26 cellular contexts compared by ENCODE assay signal in the genomic region with DNA sequence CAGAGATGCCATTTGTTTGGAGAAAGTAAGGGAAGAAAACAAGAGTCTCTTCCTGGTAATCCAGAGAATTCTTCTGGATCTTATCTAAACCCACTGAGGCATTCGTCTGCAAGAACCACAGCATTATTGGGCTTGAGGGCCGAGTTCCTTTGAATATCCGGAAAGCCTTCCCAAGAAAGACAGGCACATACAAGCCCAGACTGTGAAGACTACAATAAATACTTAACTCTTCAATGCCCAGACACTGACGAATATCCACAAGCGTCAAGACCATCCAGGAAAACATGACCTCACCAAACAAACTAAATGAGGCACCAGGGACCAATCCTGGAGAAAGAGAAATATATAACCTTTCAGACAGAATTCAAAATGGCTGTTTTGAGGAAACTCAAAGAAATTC.
"Had no signal": no experiment of that assay in that cellular context is flagged by ENCODE, and none has a peak within 500 bp of the region (broad histone marks: within the 10 kb centered on the region; RNA-seq: fewer than 3 reads in every experiment).

No MANE protein-coding gene starts in this region.

- H3K4me3 ChIP-seq: cardiac muscle cell, colonic mucosa, gastrocnemius medialis had no signal

- H3K9me3 ChIP-seq: colonic mucosa, gastrocnemius medialis had no signal

- H3K4me1 ChIP-seq: colonic mucosa, gastrocnemius medialis had no signal

- H3K27me3 ChIP-seq: brain microvascular endothelial cell, cardiac muscle cell, colonic mucosa, gastrocnemius medialis had no signal

- H3K4me3 Mint-ChIP-seq: activated CD4-positive, alpha-beta memory T cell treated with anti-CD3 and anti-CD28 coated beads for 36 hours; activated CD4-positive, alpha-beta T cell treated with anti-CD3 and anti-CD28 coated beads for 36 hours; activated CD4-positive, alpha-beta T cell treated with anti-CD3 and anti-CD28 coated beads, Interleukin-2, amount 10 ng/mL, durations not matched to agents 24 days and 14 days; activated CD8-positive, alpha-beta memory T cell treated with anti-CD3 and anti-CD28 coated beads, Interleukin-2, amount 10 ng/mL, durations not matched to agents 7 days and 5 days; activated CD8-positive, alpha-beta T cell treated with anti-CD3 and anti-CD28 coated beads, Interleukin-2, amount 10 ng/mL, durations not matched to agents 7 days and 5 days; activated naive CD4-positive, alpha-beta T cell treated with anti-CD3 and anti-CD28 coated beads, Interleukin-2, amount 10 ng/mL, durations not matched to agents 7 days and 5 days; activated naive CD8-positive, alpha-beta T cell had no signal

- DNase-seq: activated CD4-positive, alpha-beta memory T cell treated with anti-CD3 and anti-CD28 coated beads for 36 hours; activated CD4-positive, alpha-beta T cell treated with anti-CD3 and anti-CD28 coated beads for 36 hours; activated CD4-positive, alpha-beta T cell treated with anti-CD3 and anti-CD28 coated beads, Interleukin-2, amount 10 ng/mL, durations not matched to agents 24 days and 14 days; activated CD4-positive, CD25-positive, alpha-beta regulatory T cell; activated CD4-positive, CD25-positive, alpha-beta regulatory T cell treated with anti-CD3 and anti-CD28 coated beads, Interleukin-2, amount 50 U/mL, for 72 hours; activated CD8-positive, alpha-beta memory T cell treated with anti-CD3 and anti-CD28 coated beads, Interleukin-2, amount 10 ng/mL, durations not matched to agents 7 days and 5 days; activated CD8-positive, alpha-beta memory T cell treated with anti-CD3 and anti-CD28 coated beads, Interleukin-2, amount 50 U/mL, for 4 hours; activated CD8-positive, alpha-beta T cell treated with anti-CD3 and anti-CD28 coated beads, Interleukin-2, amount 10 ng/mL, durations not matched to agents 7 days and 5 days; activated gamma-delta T cell; activated naive CD4-positive, alpha-beta T cell; activated naive CD4-positive, alpha-beta T cell treated with anti-CD3 and anti-CD28 coated beads, Interleukin-2, amount 10 ng/mL, durations not matched to agents 7 days and 5 days; activated T-cell treated with anti-CD3 and anti-CD28 coated beads, Interleukin-2, amount 50 U/mL, for 1 hour; activated T-cell treated with anti-CD3 and anti-CD28 coated beads, Interleukin-2, amount 50 U/mL, for 48 hours; amniotic stem cell; anterior cingulate cortex; brain microvascular endothelial cell; central memory CD4-positive, alpha-beta T cell; cerebellar nuclear complex; colonic mucosa; effector CD8-positive, alpha-beta T cell; foreskin fibroblast; gastrocnemius medialis; glutamatergic neuron; T-helper 2 cell had no signal

- H3K4me1 Mint-ChIP-seq: activated CD4-positive, alpha-beta T cell treated with anti-CD3 and anti-CD28 coated beads for 36 hours; activated CD4-positive, alpha-beta T cell treated with anti-CD3 and anti-CD28 coated beads, Interleukin-2, amount 10 ng/mL, durations not matched to agents 24 days and 14 days; activated CD8-positive, alpha-beta memory T cell treated with anti-CD3 and anti-CD28 coated beads, Interleukin-2, amount 10 ng/mL, durations not matched to agents 7 days and 5 days; activated naive CD4-positive, alpha-beta T cell treated with anti-CD3 and anti-CD28 coated beads, Interleukin-2, amount 10 ng/mL, durations not matched to agents 7 days and 5 days had no signal

- H3K27me3 Mint-ChIP-seq: activated CD4-positive, alpha-beta memory T cell treated with anti-CD3 and anti-CD28 coated beads for 36 hours; activated CD4-positive, alpha-beta T cell treated with anti-CD3 and anti-CD28 coated beads for 36 hours; activated CD4-positive, alpha-beta T cell treated with anti-CD3 and anti-CD28 coated beads, Interleukin-2, amount 10 ng/mL, durations not matched to agents 24 days and 14 days; activated CD8-positive, alpha-beta memory T cell treated with anti-CD3 and anti-CD28 coated beads, Interleukin-2, amount 10 ng/mL, durations not matched to agents 7 days and 5 days; activated naive CD4-positive, alpha-beta T cell treated with anti-CD3 and anti-CD28 coated beads, Interleukin-2, amount 10 ng/mL, durations not matched to agents 7 days and 5 days; activated naive CD8-positive, alpha-beta T cell had no signal

- H3K36me3 ChIP-seq: brain microvascular endothelial cell, cardiac muscle cell, colonic mucosa had no signal

- H3K27ac ChIP-seq: brain microvascular endothelial cell, cardiac muscle cell, colonic mucosa, gastrocnemius medialis had no signal

- H3K27ac Mint-ChIP-seq: activated CD4-positive, alpha-beta memory T cell treated with anti-CD3 and anti-CD28 coated beads for 36 hours; activated CD4-positive, alpha-beta T cell treated with anti-CD3 and anti-CD28 coated beads for 36 hours; activated CD4-positive, alpha-beta T cell treated with anti-CD3 and anti-CD28 coated beads, Interleukin-2, amount 10 ng/mL, durations not matched to agents 24 days and 14 days; activated CD8-positive, alpha-beta memory T cell treated with anti-CD3 and anti-CD28 coated beads, Interleukin-2, amount 10 ng/mL, durations not matched to agents 7 days and 5 days; activated CD8-positive, alpha-beta T cell treated with anti-CD3 and anti-CD28 coated beads, Interleukin-2, amount 10 ng/mL, durations not matched to agents 7 days and 5 days; activated naive CD4-positive, alpha-beta T cell treated with anti-CD3 and anti-CD28 coated beads, Interleukin-2, amount 10 ng/mL, durations not matched to agents 7 days and 5 days; activated naive CD8-positive, alpha-beta T cell had no signal
